ENCODE assay signal across 24 cellular contexts in genomic region chr4:16705341-16705740, GRCh38.
DNase-seq lines count a peak whose midpoint lies in the region; TF ChIP-seq lines count a peak whose summit lies in the region.
"Had no signal": no experiment of that assay in that cellular context is flagged by ENCODE, and none has a peak within 500 bp of the region (broad histone marks: within the 10 kb centered on the region; RNA-seq: fewer than 3 reads in every experiment).

No MANE protein-coding gene starts in this region.

- H3K27me3 ChIP-seq in SJCRH30: no peaks in the 10 kb centered on the region
- H3K27me3 ChIP-seq: BE2C, SJSA1 had no signal

- peaks cover 2% of the 10 kb centered on the region for H3K36me3 Mint-ChIP-seq in neural crest cell (ENCODE audit: low read depth)
- H3K36me3 Mint-ChIP-seq: CD14-positive monocyte; CD8-positive, alpha-beta memory T cell had no signal

- no peaks in the 10 kb centered on the region for H3K9me3 Mint-ChIP-seq in neural crest cell
- H3K9me3 Mint-ChIP-seq: CD8-positive, alpha-beta memory T cell had no signal

- no peaks in the 10 kb centered on the region for H3K36me3 ChIP-seq in SJCRH30
- H3K36me3 ChIP-seq: BE2C, SJSA1 had no signal

- DNase-seq in ELF-1 (ENCODE audit: low read depth, low spot score): peak; percentile 81
- DNase-seq in SJCRH30: peak; percentile 11 to 38
- peak; percentile 18 for DNase-seq in iPS-NIHi7 (ENCODE audit: extremely low spot score)
- peak; percentile 6 for DNase-seq in neural crest cell (ENCODE audit: low read depth, low spot score)
- no peak for DNase-seq in KBM-7
- DNase-seq in stimulated activated naive CD4-positive, alpha-beta T cell (lab: John Stamatoyannopoulos, UW): no peak
- no peak for DNase-seq in NCI-H2227 treated with DMSO at 0.1 percent for 48 hours (lab: John Stamatoyannopoulos, UW)
- DNase-seq: 8988T; ACHN; BE2C; Calu3; CD8-positive, alpha-beta memory T cell; DMS79 treated with DMSO at 0.1 percent for 48 hours; NCI-H1092 treated with DMSO at 0.1 percent for 48 hours; NCI-H1436; NCI-H187; NCI-H2107; NCI-H446; NCI-H524 treated with DMSO at 0.1 percent for 48 hours; NCI-H774; PC-3 had no signal

- no peaks in the 10 kb centered on the region for H3K27me3 Mint-ChIP-seq in neural crest cell (ENCODE audit: low read depth)

- no peak overlapping the region for H3K27ac Mint-ChIP-seq in neural crest cell (ENCODE audit: unreplicated experiment)
- H3K27ac Mint-ChIP-seq: CD14-positive monocyte; CD8-positive, alpha-beta memory T cell had no signal

- no peaks in the 10 kb centered on the region for H3K9me3 ChIP-seq in SJCRH30 (replicated peaks)
- H3K9me3 ChIP-seq: BE2C, SJSA1 had no signal

- peaks cover 16% of the 10 kb centered on the region for H3K4me1 Mint-ChIP-seq in neural crest cell
- H3K4me1 Mint-ChIP-seq: CD14-positive monocyte; CD8-positive, alpha-beta memory T cell had no signal

- H3K4me3 ChIP-seq in SJCRH30: no peak overlapping the region
- H3K4me3 ChIP-seq: SJSA1 had no signal

- no peak for TF ChIP-seq CTCF in neural crest cell (conservative IDR thresholded peaks at IDR 0.05)

- no peak overlapping the region for H3K27ac ChIP-seq in SJCRH30
- H3K27ac ChIP-seq: KMS-11 had no signal

- H3K4me1 ChIP-seq in SJCRH30: no peaks in the 10 kb centered on the region
- H3K4me1 ChIP-seq: BE2C had no signal

- in situ Hi-C loops in KBM-7 (cut with MboI; ENCODE audit: low pct_unique_long_range_greater_than_20kb, low sequenced_read_pairs): no loop called here

- H3K4me3 Mint-ChIP-seq in neural crest cell: no peak overlapping the region
- H3K4me3 Mint-ChIP-seq: CD14-positive monocyte; CD8-positive, alpha-beta memory T cell had no signal

Comparison
In these comparisons a context has a peak if more than half of its experiments do, and no peak if none do; other contexts are left out.
1. DNase-seq: peak in ELF-1 (single experiment), SJCRH30 (2 of 2), iPS-NIHi7 (single experiment) and neural crest cell (single experiment); none in KBM-7 (single experiment), stimulated activated naive CD4-positive, alpha-beta T cell (0 of 6) and NCI-H2227 treated with DMSO at 0.1 percent for 48 hours (single experiment).